In the genomic region with DNA sequence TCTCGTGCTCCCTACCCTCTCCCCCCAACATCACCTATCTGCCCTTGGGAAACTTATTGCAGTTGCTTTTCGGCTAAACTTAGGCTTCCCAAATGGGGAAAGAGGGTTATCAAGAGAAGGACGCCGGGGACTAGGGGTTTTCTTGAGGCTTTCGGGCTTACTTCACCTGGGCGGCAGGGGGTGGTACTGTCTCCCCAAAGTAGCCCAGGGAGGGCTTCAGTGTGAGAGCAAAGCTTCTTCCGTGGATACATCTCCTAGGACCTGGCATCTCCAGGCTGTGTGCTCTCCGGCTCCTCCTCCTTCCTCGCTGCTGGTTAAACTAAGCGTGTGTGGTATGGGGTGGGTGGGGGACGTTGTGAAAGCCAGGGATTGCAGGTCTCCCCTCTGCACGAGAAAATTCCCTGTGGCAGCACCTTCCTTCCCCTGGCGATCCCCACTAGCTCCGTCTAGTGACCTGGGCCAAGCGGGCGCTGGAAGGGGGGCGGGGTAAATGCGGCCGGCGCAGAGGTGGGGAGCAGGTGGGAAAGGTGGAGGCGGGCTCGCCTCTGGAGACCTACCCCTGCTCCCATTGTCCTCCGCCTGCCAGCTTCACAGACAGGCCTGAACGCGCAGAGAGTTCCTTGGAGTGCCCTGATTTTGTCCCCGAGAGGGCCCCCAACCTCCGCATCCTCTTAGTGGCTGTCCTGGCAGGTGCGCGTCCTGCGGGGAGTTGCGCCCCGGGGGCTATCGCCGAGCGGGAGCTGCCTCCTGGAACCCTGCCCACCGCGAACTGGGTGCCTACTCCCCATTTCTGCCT, we compare ENCODE assay signal across 8 cellular contexts. TPM values are rescaled to one million over a fixed set of nuclear protein-coding genes. Genes with fewer than 3 reads are reported as not detected.
A peak's percentile ranks its signal among the peaks of the same experiment; 100 is the strongest.
DNase-seq lines count a peak whose midpoint lies in the region; ATAC-seq and TF ChIP-seq lines count a peak whose summit lies in the region.

No MANE protein-coding gene starts in this region.

- H3K27ac ChIP-seq in CD8-positive, alpha-beta T cell (ENCODE audit: low read depth, low read length), result no peak overlapping the region

- TF ChIP-seq CTCF in CD8-positive, alpha-beta T cell (IDR thresholded peaks at IDR 0.05), result no peak
- TF ChIP-seq CTCF in astrocyte of the spinal cord (IDR thresholded peaks at IDR 0.05; ENCODE audit: low read depth, low read length) (peak; percentile 29), kidney epithelial cell (IDR thresholded peaks at IDR 0.05; ENCODE audit: insufficient read depth, low read length, poor library complexity, severe bottlenecking) (peak; percentile 22)

- in situ Hi-C loops in astrocyte of the spinal cord (cut with HindIII; ENCODE audit: low sequenced_read_pairs), result no loop called here

- H3K27ac Mint-ChIP-seq in CD8-positive, alpha-beta T cell, result no peak overlapping the region
- H3K27ac Mint-ChIP-seq in stimulated activated effector memory CD8-positive, alpha-beta T cell treated with anti-CD3 and anti-CD28 coated beads, Interleukin-12 subunit alpha, Interleukin-12 subunit beta, amount 100 ng/mL, for 72 hours, result no peak overlapping the region

- ATAC-seq in CD8-positive, alpha-beta T cell, result no peak
- peak; percentile 20 for ATAC-seq in HG02981 (IDR thresholded peaks at IDR 0.05; ENCODE audit: unreplicated experiment)
- ATAC-seq in stimulated activated effector memory CD8-positive, alpha-beta T cell treated with anti-CD3 and anti-CD28 coated beads, Interleukin-12 subunit alpha, Interleukin-12 subunit beta, amount 100 ng/mL, for 72 hours, result no peak

- no peak for DNase-seq in CD8-positive, alpha-beta T cell
- DNase-seq in astrocyte of the spinal cord (ENCODE audit: low read depth, low spot score) (no peak), kidney epithelial cell (ENCODE audit: low read depth) (no peak), hepatic stellate cell (ENCODE audit: low spot score) (no peak), middle frontal gyrus (ENCODE audit: extremely low spot score, low spot score) (no peak)
- no peak for DNase-seq in stimulated activated effector memory CD8-positive, alpha-beta T cell treated with anti-CD3 and anti-CD28 coated beads, Interleukin-12 subunit alpha, Interleukin-12 subunit beta, amount 100 ng/mL, for 72 hours (ENCODE audit: low spot score in 2 of 2)
- DNase-seq in stimulated activated CD4-positive, alpha-beta T cell treated with anti-CD3 and anti-CD28 coated beads, Interleukin-1b, Interleukin-23, amount 100 ng/mL, for 48 hours, result no peak

- intact Hi-C loops in CD8-positive, alpha-beta T cell (cut with DNase I, micrococcal nuclease), result no loop called here

- H3K27me3 ChIP-seq in CD8-positive, alpha-beta T cell (ENCODE audit: insufficient read depth, low read length), result peaks cover 4% of the 10 kb centered on the region
- H3K27me3 ChIP-seq in kidney epithelial cell (ENCODE audit: control insufficient read depth, insufficient read depth, low read length), result peaks cover 8% of the 10 kb centered on the region

- no peaks in the 10 kb centered on the region for H3K36me3 ChIP-seq in CD8-positive, alpha-beta T cell (ENCODE audit: insufficient read depth, low read length)
- no peaks in the 10 kb centered on the region for H3K36me3 ChIP-seq in kidney epithelial cell (ENCODE audit: control insufficient read depth, insufficient read depth, low read length)

- H3K9me3 ChIP-seq in CD8-positive, alpha-beta T cell (ENCODE audit: low read length), result no peaks in the 10 kb centered on the region

- peaks cover 7% of the 10 kb centered on the region for H3K4me1 Mint-ChIP-seq in CD8-positive, alpha-beta T cell (ENCODE audit: low read depth)
- H3K4me1 Mint-ChIP-seq in stimulated activated effector memory CD8-positive, alpha-beta T cell treated with anti-CD3 and anti-CD28 coated beads, Interleukin-12 subunit alpha, Interleukin-12 subunit beta, amount 100 ng/mL, for 72 hours, result no peaks in the 10 kb centered on the region

- no peaks in the 10 kb centered on the region for H3K36me3 Mint-ChIP-seq in CD8-positive, alpha-beta T cell
- H3K36me3 Mint-ChIP-seq in stimulated activated effector memory CD8-positive, alpha-beta T cell treated with anti-CD3 and anti-CD28 coated beads, Interleukin-12 subunit alpha, Interleukin-12 subunit beta, amount 100 ng/mL, for 72 hours, result no peaks in the 10 kb centered on the region

- peak overlapping the region; percentile 22 for H3K4me3 Mint-ChIP-seq in CD8-positive, alpha-beta T cell
- H3K4me3 Mint-ChIP-seq in stimulated activated effector memory CD8-positive, alpha-beta T cell treated with anti-CD3 and anti-CD28 coated beads, Interleukin-12 subunit alpha, Interleukin-12 subunit beta, amount 100 ng/mL, for 72 hours, result peak overlapping the region; percentile 57

- POLR2A ChIA-PET in CD8-positive, alpha-beta T cell (lab: Charles Lee), result no interaction called here

- no peaks in the 10 kb centered on the region for H3K9me3 Mint-ChIP-seq in CD8-positive, alpha-beta T cell
- H3K9me3 Mint-ChIP-seq in stimulated activated effector memory CD8-positive, alpha-beta T cell treated with anti-CD3 and anti-CD28 coated beads, Interleukin-12 subunit alpha, Interleukin-12 subunit beta, amount 100 ng/mL, for 72 hours, result peaks cover 9% of the 10 kb centered on the region

- no peaks in the 10 kb centered on the region for H3K4me1 ChIP-seq in CD8-positive, alpha-beta T cell (ENCODE audit: insufficient read depth, low read length)

- CTCF ChIA-PET in CD8-positive, alpha-beta T cell (lab: Charles Lee), result no interaction called here

- H3K4me3 ChIP-seq in CD8-positive, alpha-beta T cell (ENCODE audit: low read depth, low read length), result no peak overlapping the region
- H3K4me3 ChIP-seq in astrocyte of the spinal cord (ENCODE audit: low read depth, low read length), result peak overlapping the region; percentile 81
- peak overlapping the region; percentile 68 for H3K4me3 ChIP-seq in kidney epithelial cell (ENCODE audit: low read depth, low read length)

- H3K27me3 Mint-ChIP-seq in CD8-positive, alpha-beta T cell (ENCODE audit: low read depth), result peaks cover 31% of the 10 kb centered on the region

RNA-seq across cellular contexts. Expression of gene PLXDC2, which starts 1.2 kb away (rescaled TPM):
- under 1 TPM; 0.22 TPM for total RNA-seq in CD8-positive, alpha-beta T cell
- 7.5 and 9.1 TPM in 2 replicates for total RNA-seq in kidney epithelial cell
